7 cellular contexts compared by ENCODE assay signal in the genomic region with DNA sequence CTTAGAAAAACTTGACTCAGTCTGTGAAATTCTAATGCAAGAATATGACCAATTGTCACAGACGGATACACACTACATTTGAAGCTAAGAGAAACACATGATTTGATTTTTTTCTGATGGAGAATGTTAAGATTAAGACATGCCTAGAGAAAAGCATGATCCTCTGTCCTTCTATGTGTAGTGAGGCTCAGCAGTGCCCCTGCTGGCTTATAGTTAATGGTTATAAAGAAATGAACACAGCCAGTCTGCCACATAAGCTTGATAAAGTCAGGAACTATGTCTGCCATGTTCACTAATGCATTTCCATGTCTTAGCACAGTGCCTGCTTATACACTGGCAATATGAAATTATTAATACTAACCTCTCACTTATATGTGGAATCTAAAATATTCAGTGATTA.
DNase-seq lines count a peak whose midpoint lies in the region; ATAC-seq, FAIRE-seq and TF ChIP-seq lines count a peak whose summit lies in the region.

No MANE protein-coding gene starts in this region.

- no peak for TF ChIP-seq EP300 in neural cell (conservative IDR thresholded peaks at IDR 0.05; ENCODE audit: poor library complexity, severe bottlenecking)

- no peaks in the 10 kb centered on the region for H3K9me2 ChIP-seq in neural cell (ENCODE audit: insufficient read depth, low read length)

- no peaks in the 10 kb centered on the region for H3K4me1 ChIP-seq in astrocyte (ENCODE audit: insufficient read depth, low read length)

- no peak overlapping the region for H3K4me2 ChIP-seq in astrocyte (ENCODE audit: low read length)
- no peak overlapping the region for H3K4me2 ChIP-seq in neural cell (ENCODE audit: low read length)

- no peaks in the 10 kb centered on the region for H3K9me3 ChIP-seq in astrocyte (ENCODE audit: insufficient read depth, low read depth, low read length)
- H3K9me3 ChIP-seq in neural cell (ENCODE audit: low read length), result no peaks in the 10 kb centered on the region

- H3K4me3 Mint-ChIP-seq in astrocyte (ENCODE audit: unreplicated experiment), result no peak overlapping the region
- no peak overlapping the region for H3K4me3 Mint-ChIP-seq in naive thymus-derived CD8-positive, alpha-beta T cell

- H3K27ac Mint-ChIP-seq in astrocyte (ENCODE audit: unreplicated experiment), result no peak overlapping the region
- H3K27ac Mint-ChIP-seq in naive thymus-derived CD8-positive, alpha-beta T cell, result no peak overlapping the region

- peak; percentile 38 for TF ChIP-seq RAD21 in neural cell (conservative IDR thresholded peaks at IDR 0.05)

- H3K79me2 ChIP-seq in astrocyte (ENCODE audit: insufficient read depth, low read length) (no peaks in the 10 kb centered on the region), neural cell (replicated peaks; ENCODE audit: insufficient read depth, low read length) (no peaks in the 10 kb centered on the region)

- no peaks in the 10 kb centered on the region for H3K27me3 Mint-ChIP-seq in astrocyte (ENCODE audit: low read depth, unreplicated experiment)
- H3K27me3 Mint-ChIP-seq in naive thymus-derived CD8-positive, alpha-beta T cell, result peaks cover 0 to 7% (median 4%) of the 10 kb centered on the region in 5 donors

- no peak for ATAC-seq in GM21381 (IDR thresholded peaks at IDR 0.05; ENCODE audit: unreplicated experiment)
- no peak for ATAC-seq in naive thymus-derived CD8-positive, alpha-beta T cell

- TF ChIP-seq CTCF in astrocyte (IDR thresholded peaks at IDR 0.05; ENCODE audit: insufficient read depth, low read depth, low read length) (peak; percentile 54), neural cell (IDR thresholded peaks at IDR 0.05; ENCODE audit: poor library complexity, severe bottlenecking) (peak; percentile 38)

- no peaks in the 10 kb centered on the region for H3K9me3 Mint-ChIP-seq in astrocyte (ENCODE audit: unreplicated experiment)
- H3K9me3 Mint-ChIP-seq in naive thymus-derived CD8-positive, alpha-beta T cell, result peaks cover 0 to 4% (median 0%) of the 10 kb centered on the region in 9 donors

- no peaks in the 10 kb centered on the region for H3K36me3 Mint-ChIP-seq in astrocyte (ENCODE audit: low read depth, unreplicated experiment)
- no peaks in the 10 kb centered on the region for H3K36me3 Mint-ChIP-seq in naive thymus-derived CD8-positive, alpha-beta T cell

- DNase-seq in ELR (ENCODE audit: low read depth) (peak; percentile 50), LHCN-M2 (ENCODE audit: low read depth) (peak; percentile 41), astrocyte (ENCODE audit: low read depth) (peak; percentile 8), DMS79 treated with DMSO at 0.1 percent for 48 hours (lab: John Stamatoyannopoulos, UW) (no peak)
- DNase-seq in naive thymus-derived CD8-positive, alpha-beta T cell, result no peak

- peak; percentile 23 for FAIRE-seq in astrocyte (lab: Jason Lieb, UNC)

- no peak overlapping the region for H3K4me3 ChIP-seq in astrocyte (ENCODE audit: insufficient read depth, low read depth, low read length)
- H3K4me3 ChIP-seq in neural cell (ENCODE audit: low read length), result no peak overlapping the region

- H3K36me3 ChIP-seq in astrocyte (ENCODE audit: insufficient read depth, low read length) (no peaks in the 10 kb centered on the region), neural cell (ENCODE audit: insufficient read depth, low read length) (no peaks in the 10 kb centered on the region)

- no peak overlapping the region for H3K27ac ChIP-seq in astrocyte (ENCODE audit: low read depth, low read length)
- no peak overlapping the region for H3K27ac ChIP-seq in neural cell (ENCODE audit: low read length)

- no peak overlapping the region for H3K9ac ChIP-seq in astrocyte (ENCODE audit: low read length)
- H3K9ac ChIP-seq in neural cell (ENCODE audit: low read length), result no peak overlapping the region

- no peaks in the 10 kb centered on the region for H4K20me1 ChIP-seq in astrocyte (ENCODE audit: insufficient read depth, low read length)
- H4K20me1 ChIP-seq in neural cell (ENCODE audit: insufficient read depth), result no peaks in the 10 kb centered on the region

- POLR2A ChIA-PET in naive thymus-derived CD8-positive, alpha-beta T cell (lab: Charles Lee), result no interaction called here

- H3K4me1 Mint-ChIP-seq in astrocyte (ENCODE audit: low read depth, unreplicated experiment), result no peaks in the 10 kb centered on the region
- no peaks in the 10 kb centered on the region for H3K4me1 Mint-ChIP-seq in naive thymus-derived CD8-positive, alpha-beta T cell

- H3F3A ChIP-seq in neural cell (ENCODE audit: insufficient read depth, low read length, poor library complexity, severe bottlenecking), result no peaks in the 10 kb centered on the region

- no peak overlapping the region for H2AFZ ChIP-seq in astrocyte (ENCODE audit: low read depth, low read length)
- H2AFZ ChIP-seq in neural cell (ENCODE audit: low read depth, low read length), result no peak overlapping the region

- H3K27me3 ChIP-seq in astrocyte (ENCODE audit: insufficient read depth, low read length), result no peaks in the 10 kb centered on the region
- no peaks in the 10 kb centered on the region for H3K27me3 ChIP-seq in neural cell (ENCODE audit: insufficient read depth, low read depth, low read length)

TF ChIP-seq in neural cell, 6 proteins besides CTCF, POLR2A, EP300 and RAD21:
- no peak for TF ChIP-seq TAF1 (IDR thresholded peaks at IDR 0.05; ENCODE audit: low read depth)
- peak; percentile 21 for TF ChIP-seq SMC3 (conservative IDR thresholded peaks at IDR 0.05; ENCODE audit: poor library complexity)

Comparison
In these comparisons a context has a peak if more than half of its experiments do, and no peak if none do; other contexts are left out.
1. DNase-seq: peak in ELR (single experiment), LHCN-M2 (single experiment) and astrocyte (single experiment); none in naive thymus-derived CD8-positive, alpha-beta T cell (0 of 10) and DMS79 treated with DMSO at 0.1 percent for 48 hours (single experiment).